Comparison of ENCODE assay signal across 9 cellular contexts in genomic region chr3:134364936-134365765, GRCh38. TPM values are rescaled to one million over a fixed set of nuclear protein-coding genes. Genes with fewer than 3 reads are reported as not detected.
DNase-seq lines count a peak whose midpoint lies in the region; ATAC-seq and TF ChIP-seq lines count a peak whose summit lies in the region.
"Had no signal": no experiment of that assay in that cellular context is flagged by ENCODE, and none has a peak within 500 bp of the region (broad histone marks: within the 10 kb centered on the region; RNA-seq: fewer than 3 reads in every experiment).

No MANE protein-coding gene starts in this region.

- H3K4me1 Mint-ChIP-seq in T-cell = peaks cover 26 to 29% (median 27%) of the 10 kb centered on the region in 3 donors
- H3K4me1 Mint-ChIP-seq in stimulated activated effector memory CD8-positive, alpha-beta T cell treated with anti-CD3 and anti-CD28 coated beads, Interleukin-12 subunit alpha, Interleukin-12 subunit beta, amount 100 ng/mL, for 72 hours = peaks cover 29% of the 10 kb centered on the region

- POLR2A ChIA-PET in T-cell (lab: Charles Lee) = no interaction called here

- peak overlapping the region; percentile 96 to 100 for H3K27ac ChIP-seq in right atrium auricular region

- H3K4me1 ChIP-seq in right atrium auricular region = peaks cover 0 to 100% of the 10 kb centered on the region in 2 donors

- H3K27me3 ChIP-seq in right atrium auricular region = no peaks in the 10 kb centered on the region

- no peaks in the 10 kb centered on the region for H3K9me3 Mint-ChIP-seq in T-cell
- H3K9me3 Mint-ChIP-seq in stimulated activated effector memory CD8-positive, alpha-beta T cell treated with anti-CD3 and anti-CD28 coated beads, Interleukin-12 subunit alpha, Interleukin-12 subunit beta, amount 100 ng/mL, for 72 hours = no peaks in the 10 kb centered on the region

- peak overlapping the region; percentile 60 for H3K27ac Mint-ChIP-seq in T-cell
- peak overlapping the region; percentile 56 for H3K27ac Mint-ChIP-seq in stimulated activated effector memory CD8-positive, alpha-beta T cell treated with anti-CD3 and anti-CD28 coated beads, Interleukin-12 subunit alpha, Interleukin-12 subunit beta, amount 100 ng/mL, for 72 hours

- CTCF ChIA-PET in T-cell (lab: Charles Lee) = interaction anchor here (0.9 to 1.1 kb wide), 3 partner anchors 10 to 109 kb away, joined by 3 to 4 read pairs (median 4); no protein-coding TSS in a partner anchor

- no peaks in the 10 kb centered on the region for H3K36me3 Mint-ChIP-seq in T-cell
- H3K36me3 Mint-ChIP-seq in stimulated activated effector memory CD8-positive, alpha-beta T cell treated with anti-CD3 and anti-CD28 coated beads, Interleukin-12 subunit alpha, Interleukin-12 subunit beta, amount 100 ng/mL, for 72 hours = no peaks in the 10 kb centered on the region

- peak overlapping the region in 1 of 2 donors; percentile 37 for H3K4me3 ChIP-seq in right atrium auricular region

- ATAC-seq in T-cell (replicated peaks in 1 of 4) = peak in 2 of 4 experiments; percentile 14 to 38
- no peak for ATAC-seq in stimulated activated effector memory CD8-positive, alpha-beta T cell treated with anti-CD3 and anti-CD28 coated beads, Interleukin-12 subunit alpha, Interleukin-12 subunit beta, amount 100 ng/mL, for 72 hours

- peaks cover 94% of the 10 kb centered on the region for H3K36me3 ChIP-seq in right atrium auricular region

- no peak for TF ChIP-seq CTCF in right atrium auricular region (IDR thresholded peaks at IDR 0.05)

- H3K27me3 Mint-ChIP-seq in T-cell = no peaks in the 10 kb centered on the region

- no peaks in the 10 kb centered on the region for H3K9me3 ChIP-seq in right atrium auricular region

- H3K4me3 Mint-ChIP-seq in T-cell = peak overlapping the region; percentile 66 to 76 (median 71)
- peak overlapping the region; percentile 66 for H3K4me3 Mint-ChIP-seq in stimulated activated effector memory CD8-positive, alpha-beta T cell treated with anti-CD3 and anti-CD28 coated beads, Interleukin-12 subunit alpha, Interleukin-12 subunit beta, amount 100 ng/mL, for 72 hours

- peak; percentile 17 for DNase-seq in DMS79 treated with DMSO at 0.1 percent for 48 hours (lab: John Stamatoyannopoulos, UW)
- no peak for DNase-seq in DMS79 (lab: John Stamatoyannopoulos, UW)
- peak in 1 of 34 experiments; percentile 6 for DNase-seq in T-cell
- no peak for DNase-seq in right atrium auricular region (ENCODE audit: low spot score)
- DNase-seq in stimulated activated effector memory CD8-positive, alpha-beta T cell treated with anti-CD3 and anti-CD28 coated beads, Interleukin-12 subunit alpha, Interleukin-12 subunit beta, amount 100 ng/mL, for 72 hours (ENCODE audit: low spot score in 2 of 2) = no peak
- DNase-seq in SIG-M5 (lab: John Stamatoyannopoulos, UW) = no peak
- DNase-seq in NCI-H69 (lab: John Stamatoyannopoulos, UW) = no peak
- no peak for DNase-seq in activated gamma-delta T cell (lab: John Stamatoyannopoulos, UW)
- DNase-seq: KG1 had no signal

RNA-seq across cellular contexts. Expression of gene AMOTL2, which starts 9.1 kb away (rescaled TPM):
- under 1 TPM in 3 of 5 donors, not detected in 2; 0.20 to 0.96 (median 0.76) TPM for total RNA-seq in T-cell
- total RNA-seq in right atrium auricular region = 100 to 1,000 TPM in 1 of 2 donors, 10 to 100 TPM in 1; 62.3 to 119 TPM

Comparison
In these comparisons a context has a peak if more than half of its experiments do, and no peak if none do; other contexts are left out.
1. RNA of gene AMOTL2, which starts 9.1 kb away (total RNA-seq): 62.3 to 119 TPM in right atrium auricular region; 0.20 to 0.96 TPM in T-cell; every median in the first group is over 10 times any median in the second.